ENCODE assay signal across 1 cellular context in the genomic region with DNA sequence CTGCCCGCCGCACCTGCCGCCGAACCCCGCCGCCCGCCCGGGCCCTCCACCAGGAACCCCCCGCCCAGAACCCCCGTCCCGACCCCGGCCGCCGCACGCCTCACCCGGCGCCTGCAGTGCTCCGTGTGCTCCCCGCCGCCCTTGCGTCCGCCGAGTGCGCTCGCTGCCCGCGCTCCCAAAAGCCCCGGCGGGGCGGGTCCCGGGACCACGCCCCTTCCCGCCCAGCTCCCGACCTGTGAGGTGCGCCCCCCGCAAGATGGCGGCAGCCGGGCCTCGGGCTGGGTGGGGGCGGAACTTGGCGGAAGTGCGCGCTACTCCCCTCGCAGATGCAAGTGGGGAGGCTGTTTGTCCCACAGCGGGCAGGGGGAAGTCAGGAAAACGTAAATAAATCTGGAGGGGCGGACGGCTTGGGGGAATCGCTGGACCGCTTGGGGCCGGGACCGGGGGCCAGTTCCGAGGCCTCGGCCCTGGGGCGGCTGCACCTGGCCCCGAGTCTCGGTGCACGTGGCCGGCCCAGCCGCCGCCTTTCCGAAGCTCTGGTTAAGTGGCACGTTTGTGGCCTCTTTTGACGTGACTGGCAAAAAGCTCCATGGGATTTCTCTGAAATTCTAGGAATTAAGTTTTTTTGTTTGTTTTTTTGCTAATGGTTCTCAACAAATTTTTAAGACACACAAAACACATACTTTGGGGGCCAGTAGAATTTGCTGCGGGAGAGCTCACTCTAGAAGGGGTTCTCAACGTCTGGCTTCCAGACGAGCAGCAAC.
TF ChIP-seq lines count a peak whose summit lies in the region.

EZR (minus strand) TSS at position 156 of the 764 bp plus-strand sequence. CDS start 1,275 bp downstream, outside the sequence.

TF ChIP-seq in HepG2, 621 proteins besides CTCF, POLR2A, EP300 and RAD21 (continued from another document and continues in another):
- TF ChIP-seq, protein P1, sequence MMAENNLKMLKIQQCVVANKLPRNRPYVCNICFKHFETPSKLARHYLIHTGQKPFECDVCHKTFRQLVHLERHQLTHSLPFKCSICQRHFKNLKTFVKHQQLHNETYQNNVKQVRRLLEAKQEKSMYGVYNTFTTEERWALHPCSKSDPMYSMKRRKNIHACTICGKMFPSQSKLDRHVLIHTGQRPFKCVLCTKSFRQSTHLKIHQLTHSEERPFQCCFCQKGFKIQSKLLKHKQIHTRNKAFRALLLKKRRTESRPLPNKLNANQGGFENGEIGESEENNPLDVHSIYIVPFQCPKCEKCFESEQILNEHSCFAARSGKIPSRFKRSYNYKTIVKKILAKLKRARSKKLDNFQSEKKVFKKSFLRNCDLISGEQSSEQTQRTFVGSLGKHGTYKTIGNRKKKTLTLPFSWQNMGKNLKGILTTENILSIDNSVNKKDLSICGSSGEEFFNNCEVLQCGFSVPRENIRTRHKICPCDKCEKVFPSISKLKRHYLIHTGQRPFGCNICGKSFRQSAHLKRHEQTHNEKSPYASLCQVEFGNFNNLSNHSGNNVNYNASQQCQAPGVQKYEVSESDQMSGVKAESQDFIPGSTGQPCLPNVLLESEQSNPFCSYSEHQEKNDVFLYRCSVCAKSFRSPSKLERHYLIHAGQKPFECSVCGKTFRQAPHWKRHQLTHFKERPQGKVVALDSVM (CRISPR knock-in tag; IDR thresholded peaks at IDR 0.05), result peak; percentile 36; the same call in 1 of the 2 replicates
- TF ChIP-seq SP140L (CRISPR knock-in tag; IDR thresholded peaks at IDR 0.05; ENCODE audit: borderline replicate concordance), result peak; percentile 53; the same call in 1 of the 2 replicates
- TF ChIP-seq POGK (CRISPR knock-in tag; conservative IDR thresholded peaks at IDR 0.05), result peak; percentile 82; the same call in 1 of the 2 replicates
- TF ChIP-seq ZIK1 (CRISPR knock-in tag; IDR thresholded peaks at IDR 0.05; ENCODE audit: borderline replicate concordance, low read depth), result peak; percentile 72; the same call in 1 of the 2 replicates
- TF ChIP-seq ZNF576 (CRISPR knock-in tag; IDR thresholded peaks at IDR 0.05), result 0 out of 2 replicates have a peak, but pooled peaks have one; percentile 27
- no peak for TF ChIP-seq ZNF572 (CRISPR knock-in tag; IDR thresholded peaks at IDR 0.05)
- TF ChIP-seq, protein P2, sequence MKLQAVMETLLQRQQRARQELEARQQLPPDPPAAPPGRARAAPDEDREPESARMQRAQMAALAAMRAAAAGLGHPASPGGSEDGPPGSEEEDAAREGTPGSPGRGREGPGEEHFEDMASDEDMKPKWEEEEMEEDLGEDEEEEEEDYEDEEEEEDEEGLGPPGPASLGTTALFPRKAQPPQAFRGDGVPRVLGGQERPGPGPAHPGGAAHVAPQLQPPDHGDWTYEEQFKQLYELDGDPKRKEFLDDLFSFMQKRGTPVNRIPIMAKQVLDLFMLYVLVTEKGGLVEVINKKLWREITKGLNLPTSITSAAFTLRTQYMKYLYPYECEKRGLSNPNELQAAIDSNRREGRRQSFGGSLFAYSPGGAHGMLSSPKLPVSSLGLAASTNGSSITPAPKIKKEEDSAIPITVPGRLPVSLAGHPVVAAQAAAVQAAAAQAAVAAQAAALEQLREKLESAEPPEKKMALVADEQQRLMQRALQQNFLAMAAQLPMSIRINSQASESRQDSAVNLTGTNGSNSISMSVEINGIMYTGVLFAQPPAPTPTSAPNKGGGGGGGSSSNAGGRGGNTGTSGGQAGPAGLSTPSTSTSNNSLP (IDR thresholded peaks at IDR 0.05; ENCODE audit: low read depth, low read length), result no peak
- TF ChIP-seq, protein P3, sequence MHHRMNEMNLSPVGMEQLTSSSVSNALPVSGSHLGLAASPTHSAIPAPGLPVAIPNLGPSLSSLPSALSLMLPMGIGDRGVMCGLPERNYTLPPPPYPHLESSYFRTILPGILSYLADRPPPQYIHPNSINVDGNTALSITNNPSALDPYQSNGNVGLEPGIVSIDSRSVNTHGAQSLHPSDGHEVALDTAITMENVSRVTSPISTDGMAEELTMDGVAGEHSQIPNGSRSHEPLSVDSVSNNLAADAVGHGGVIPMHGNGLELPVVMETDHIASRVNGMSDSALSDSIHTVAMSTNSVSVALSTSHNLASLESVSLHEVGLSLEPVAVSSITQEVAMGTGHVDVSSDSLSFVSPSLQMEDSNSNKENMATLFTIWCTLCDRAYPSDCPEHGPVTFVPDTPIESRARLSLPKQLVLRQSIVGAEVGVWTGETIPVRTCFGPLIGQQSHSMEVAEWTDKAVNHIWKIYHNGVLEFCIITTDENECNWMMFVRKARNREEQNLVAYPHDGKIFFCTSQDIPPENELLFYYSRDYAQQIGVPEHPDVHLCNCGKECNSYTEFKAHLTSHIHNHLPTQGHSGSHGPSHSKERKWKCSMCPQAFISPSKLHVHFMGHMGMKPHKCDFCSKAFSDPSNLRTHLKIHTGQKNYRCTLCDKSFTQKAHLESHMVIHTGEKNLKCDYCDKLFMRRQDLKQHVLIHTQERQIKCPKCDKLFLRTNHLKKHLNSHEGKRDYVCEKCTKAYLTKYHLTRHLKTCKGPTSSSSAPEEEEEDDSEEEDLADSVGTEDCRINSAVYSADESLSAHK (CRISPR knock-in tag; IDR thresholded peaks at IDR 0.05; ENCODE audit: borderline replicate concordance), result 0 out of 2 replicates have a peak, but pooled peaks have one; percentile 52
- TF ChIP-seq, protein P4, sequence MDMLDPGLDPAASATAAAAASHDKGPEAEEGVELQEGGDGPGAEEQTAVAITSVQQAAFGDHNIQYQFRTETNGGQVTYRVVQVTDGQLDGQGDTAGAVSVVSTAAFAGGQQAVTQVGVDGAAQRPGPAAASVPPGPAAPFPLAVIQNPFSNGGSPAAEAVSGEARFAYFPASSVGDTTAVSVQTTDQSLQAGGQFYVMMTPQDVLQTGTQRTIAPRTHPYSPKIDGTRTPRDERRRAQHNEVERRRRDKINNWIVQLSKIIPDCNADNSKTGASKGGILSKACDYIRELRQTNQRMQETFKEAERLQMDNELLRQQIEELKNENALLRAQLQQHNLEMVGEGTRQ (IDR thresholded peaks at IDR 0.05; ENCODE audit: low read depth, low read length), result no peak
- TF ChIP-seq, protein P4 (CRISPR knock-in tag; IDR thresholded peaks at IDR 0.05; ENCODE audit: borderline replicate concordance), result 0 out of 2 replicates have a peak, but pooled peaks have one; percentile 20
- peak; percentile 90; the same call in 1 of the 2 replicates for TF ChIP-seq ZNF30 (CRISPR knock-in tag; IDR thresholded peaks at IDR 0.05)
- TF ChIP-seq MIXL1 (CRISPR knock-in tag; IDR thresholded peaks at IDR 0.05), result no peak
- TF ChIP-seq CENPX (CRISPR knock-in tag; IDR thresholded peaks at IDR 0.05), result no peak
- TF ChIP-seq FOXK2 (IDR thresholded peaks at IDR 0.05), result no peak
- no peak; the same call in 1 of the 2 replicates for TF ChIP-seq SOX13 (IDR thresholded peaks at IDR 0.05)
- no peak; a peak in 1 of 4 replicates for TF ChIP-seq SOX13 (CRISPR knock-in tag; conservative IDR thresholded peaks at IDR 0.05 in 1 of 2, IDR thresholded peaks at IDR 0.05 in 1 of 2)
- TF ChIP-seq ZNF639 (CRISPR knock-in tag; conservative IDR thresholded peaks at IDR 0.05), result no peak; the same call in 1 of the 2 replicates
- no peak; the same call in 1 of the 2 replicates for TF ChIP-seq ZNF850 (CRISPR knock-in tag; conservative IDR thresholded peaks at IDR 0.05)
- peak; percentile 78; the same call in 1 of the 2 replicates for TF ChIP-seq ZSCAN30 (CRISPR knock-in tag; IDR thresholded peaks at IDR 0.05)
- TF ChIP-seq, protein P5, sequence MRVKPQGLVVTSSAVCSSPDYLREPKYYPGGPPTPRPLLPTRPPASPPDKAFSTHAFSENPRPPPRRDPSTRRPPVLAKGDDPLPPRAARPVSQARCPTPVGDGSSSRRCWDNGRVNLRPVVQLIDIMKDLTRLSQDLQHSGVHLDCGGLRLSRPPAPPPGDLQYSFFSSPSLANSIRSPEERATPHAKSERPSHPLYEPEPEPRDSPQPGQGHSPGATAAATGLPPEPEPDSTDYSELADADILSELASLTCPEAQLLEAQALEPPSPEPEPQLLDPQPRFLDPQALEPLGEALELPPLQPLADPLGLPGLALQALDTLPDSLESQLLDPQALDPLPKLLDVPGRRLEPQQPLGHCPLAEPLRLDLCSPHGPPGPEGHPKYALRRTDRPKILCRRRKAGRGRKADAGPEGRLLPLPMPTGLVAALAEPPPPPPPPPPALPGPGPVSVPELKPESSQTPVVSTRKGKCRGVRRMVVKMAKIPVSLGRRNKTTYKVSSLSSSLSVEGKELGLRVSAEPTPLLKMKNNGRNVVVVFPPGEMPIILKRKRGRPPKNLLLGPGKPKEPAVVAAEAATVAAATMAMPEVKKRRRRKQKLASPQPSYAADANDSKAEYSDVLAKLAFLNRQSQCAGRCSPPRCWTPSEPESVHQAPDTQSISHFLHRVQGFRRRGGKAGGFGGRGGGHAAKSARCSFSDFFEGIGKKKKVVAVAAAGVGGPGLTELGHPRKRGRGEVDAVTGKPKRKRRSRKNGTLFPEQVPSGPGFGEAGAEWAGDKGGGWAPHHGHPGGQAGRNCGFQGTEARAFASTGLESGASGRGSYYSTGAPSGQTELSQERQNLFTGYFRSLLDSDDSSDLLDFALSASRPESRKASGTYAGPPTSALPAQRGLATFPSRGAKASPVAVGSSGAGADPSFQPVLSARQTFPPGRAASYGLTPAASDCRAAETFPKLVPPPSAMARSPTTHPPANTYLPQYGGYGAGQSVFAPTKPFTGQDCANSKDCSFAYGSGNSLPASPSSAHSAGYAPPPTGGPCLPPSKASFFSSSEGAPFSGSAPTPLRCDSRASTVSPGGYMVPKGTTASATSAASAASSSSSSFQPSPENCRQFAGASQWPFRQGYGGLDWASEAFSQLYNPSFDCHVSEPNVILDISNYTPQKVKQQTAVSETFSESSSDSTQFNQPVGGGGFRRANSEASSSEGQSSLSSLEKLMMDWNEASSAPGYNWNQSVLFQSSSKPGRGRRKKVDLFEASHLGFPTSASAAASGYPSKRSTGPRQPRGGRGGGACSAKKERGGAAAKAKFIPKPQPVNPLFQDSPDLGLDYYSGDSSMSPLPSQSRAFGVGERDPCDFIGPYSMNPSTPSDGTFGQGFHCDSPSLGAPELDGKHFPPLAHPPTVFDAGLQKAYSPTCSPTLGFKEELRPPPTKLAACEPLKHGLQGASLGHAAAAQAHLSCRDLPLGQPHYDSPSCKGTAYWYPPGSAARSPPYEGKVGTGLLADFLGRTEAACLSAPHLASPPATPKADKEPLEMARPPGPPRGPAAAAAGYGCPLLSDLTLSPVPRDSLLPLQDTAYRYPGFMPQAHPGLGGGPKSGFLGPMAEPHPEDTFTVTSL (CRISPR knock-in tag; IDR thresholded peaks at IDR 0.05; ENCODE audit: borderline replicate concordance), result peak; percentile 42; the same call in 1 of the 2 replicates
- TF ChIP-seq, protein P6, sequence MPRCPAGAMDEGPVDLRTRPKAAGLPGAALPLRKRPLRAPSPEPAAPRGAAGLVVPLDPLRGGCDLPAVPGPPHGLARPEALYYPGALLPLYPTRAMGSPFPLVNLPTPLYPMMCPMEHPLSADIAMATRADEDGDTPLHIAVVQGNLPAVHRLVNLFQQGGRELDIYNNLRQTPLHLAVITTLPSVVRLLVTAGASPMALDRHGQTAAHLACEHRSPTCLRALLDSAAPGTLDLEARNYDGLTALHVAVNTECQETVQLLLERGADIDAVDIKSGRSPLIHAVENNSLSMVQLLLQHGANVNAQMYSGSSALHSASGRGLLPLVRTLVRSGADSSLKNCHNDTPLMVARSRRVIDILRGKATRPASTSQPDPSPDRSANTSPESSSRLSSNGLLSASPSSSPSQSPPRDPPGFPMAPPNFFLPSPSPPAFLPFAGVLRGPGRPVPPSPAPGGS (CRISPR knock-in tag; IDR thresholded peaks at IDR 0.05), result peak; percentile 89; the same call in 1 of the 2 replicates
- TF ChIP-seq ZNF550 (CRISPR knock-in tag; IDR thresholded peaks at IDR 0.05; ENCODE audit: borderline replicate concordance), result no peak
